In genomic region chr21:45857761-45858160, GRCh38 we compare ENCODE assay signal across 22 cellular contexts.
"Had no signal": no experiment of that assay in that cellular context is flagged by ENCODE, and none has a peak within 500 bp of the region (broad histone marks: within the 10 kb centered on the region; RNA-seq: fewer than 3 reads in every experiment).

No MANE protein-coding gene starts in this region.

- DNase-seq: activated CD4-positive, alpha-beta T cell treated with anti-CD3 and anti-CD28 coated beads for 1 hour; activated CD4-positive, alpha-beta T cell treated with anti-CD3 and anti-CD28 coated beads, Interleukin-2, amount 50 U/mL, for 4 hours; activated effector memory CD4-positive, alpha-beta T cell treated with anti-CD3 and anti-CD28 coated beads, Interleukin-2, amount 50 U/mL, for 16 hours; activated T-cell treated with anti-CD3 and anti-CD28 coated beads, Interleukin-2, amount 50 U/mL, for 48 hours; cortex of kidney; effector CD4-positive, alpha-beta T cell; heart left ventricle; kidney glomerular epithelial cell; left ventricle myocardium superior; mesendoderm; SJCRH30; stimulated activated CD4-positive, alpha-beta T cell treated with anti-CD3 and anti-CD28 coated beads, Interleukin-2, amount 100 ng/mL, for 48 hours; stimulated activated naive CD8-positive, alpha-beta T cell treated with anti-CD3 and anti-CD28 coated beads, Interleukin-15, amount 100 ng/mL, for 72 hours; testis; upper lobe of right lung had no signal

- H3K4me1 Mint-ChIP-seq: activated naive CD4-positive, alpha-beta T cell treated with anti-CD3 and anti-CD28 coated beads, Interleukin-2, amount 50 U/mL, for 24 hours had no signal

- H3K27ac ChIP-seq: ascending aorta, gastroesophageal sphincter, heart left ventricle, parathyroid adenoma, SJCRH30, testis, upper lobe of right lung had no signal

- H3K9me3 ChIP-seq: ascending aorta, gastroesophageal sphincter, heart left ventricle, SJCRH30, testis, upper lobe of right lung had no signal

- H3K9ac ChIP-seq: parathyroid adenoma had no signal

- H3K36me3 ChIP-seq: ascending aorta, heart left ventricle, SJCRH30, upper lobe of right lung had no signal

- H2AFZ ChIP-seq: parathyroid adenoma had no signal

- H3K79me2 ChIP-seq: parathyroid adenoma had no signal

- H3K4me1 ChIP-seq: ascending aorta, gastroesophageal sphincter, heart left ventricle, parathyroid adenoma, testis, upper lobe of right lung had no signal

- H3K9me3 Mint-ChIP-seq: activated naive CD4-positive, alpha-beta T cell treated with anti-CD3 and anti-CD28 coated beads, Interleukin-2, amount 50 U/mL, for 24 hours; natural killer cell treated with Interleukin-12 subunit alpha and Interleukin-12 subunit beta and Interleukin-15 and Interleukin-18, amount 100 ng/mL, for 72 hours; stimulated activated naive CD8-positive, alpha-beta T cell treated with anti-CD3 and anti-CD28 coated beads, Interleukin-15, amount 100 ng/mL, for 72 hours; T-helper 1 cell treated with Interleukin-12 subunit alpha and Interleukin-12 subunit beta and Interleukin-4 antibody, amounts not matched to agents 30 μg/mL and 1 μg/mL, for 36 hours had no signal

- H3K4me3 ChIP-seq: ascending aorta, gastroesophageal sphincter, heart left ventricle, SJCRH30, testis, upper lobe of right lung had no signal

- H3K36me3 Mint-ChIP-seq: activated naive CD4-positive, alpha-beta T cell treated with anti-CD3 and anti-CD28 coated beads, Interleukin-2, amount 50 U/mL, for 24 hours; natural killer cell treated with Interleukin-12 subunit alpha and Interleukin-12 subunit beta and Interleukin-15 and Interleukin-18, amount 100 ng/mL, for 72 hours had no signal

- H3K27me3 ChIP-seq: ascending aorta, gastroesophageal sphincter, heart left ventricle, SJCRH30, testis, upper lobe of right lung had no signal

- H3K4me3 Mint-ChIP-seq: activated naive CD4-positive, alpha-beta T cell treated with anti-CD3 and anti-CD28 coated beads, Interleukin-2, amount 50 U/mL, for 24 hours; natural killer cell treated with Interleukin-12 subunit alpha and Interleukin-12 subunit beta and Interleukin-15 and Interleukin-18, amount 100 ng/mL, for 72 hours; stimulated activated naive CD8-positive, alpha-beta T cell treated with anti-CD3 and anti-CD28 coated beads, Interleukin-15, amount 100 ng/mL, for 72 hours; T-helper 1 cell treated with Interleukin-12 subunit alpha and Interleukin-12 subunit beta and Interleukin-4 antibody, amounts not matched to agents 30 μg/mL and 1 μg/mL, for 36 hours had no signal

- ATAC-seq: esophagus mucosa; gastroesophageal sphincter; heart left ventricle; left ventricle myocardium superior; stimulated activated naive CD8-positive, alpha-beta T cell treated with anti-CD3 and anti-CD28 coated beads, Interleukin-15, amount 100 ng/mL, for 72 hours; upper lobe of right lung had no signal

- H3K27me3 Mint-ChIP-seq: activated naive CD4-positive, alpha-beta T cell treated with anti-CD3 and anti-CD28 coated beads, Interleukin-2, amount 50 U/mL, for 24 hours had no signal

- H3K27ac Mint-ChIP-seq: activated naive CD4-positive, alpha-beta T cell treated with anti-CD3 and anti-CD28 coated beads, Interleukin-2, amount 50 U/mL, for 24 hours; natural killer cell treated with Interleukin-12 subunit alpha and Interleukin-12 subunit beta and Interleukin-15 and Interleukin-18, amount 100 ng/mL, for 72 hours; T-helper 1 cell treated with Interleukin-12 subunit alpha and Interleukin-12 subunit beta and Interleukin-4 antibody, amounts not matched to agents 30 μg/mL and 1 μg/mL, for 36 hours had no signal
